ENCODE assay signal across 26 cellular contexts in genomic region chr11:106889718-106890117, GRCh38.
"Had no signal": no experiment of that assay in that cellular context is flagged by ENCODE, and none has a peak within 500 bp of the region (broad histone marks: within the 10 kb centered on the region; RNA-seq: fewer than 3 reads in every experiment).

No MANE protein-coding gene starts in this region.

- DNase-seq: stimulated activated CD4-positive, alpha-beta T cell treated with anti-CD3 and anti-CD28 coated beads, Interleukin-2, amount 100 ng/mL, for 48 hours; stimulated activated CD4-positive, alpha-beta T cell treated with anti-CD3 and anti-CD28 coated beads, Interleukin-4, amount 100 ng/mL, for 1 hour; stimulated activated CD4-positive, alpha-beta T cell treated with anti-CD3 and anti-CD28 coated beads, Interleukin-4, amount 100 ng/mL, for 24 hours; stimulated activated CD4-positive, alpha-beta T cell treated with anti-CD3 and anti-CD28 coated beads, Interleukin-4, amount 100 ng/mL, for 4 hours; stimulated activated CD8-positive, alpha-beta memory T cell treated with anti-CD3 and anti-CD28 coated beads, Interleukin-4, amount 100 ng/mL, for 48 hours; stimulated activated naive B cell treated with anti-CD40 and anti-IgM and Interleukin-4, amounts not matched to agents 10 μg/mL and 1 μg/mL and 100 μg/mL, for 72 hours; stimulated activated naive CD4-positive, alpha-beta T cell; stimulated activated naive CD4-positive, alpha-beta T cell treated with Interleukin-2 at 50 U/mL for 16 hours; stimulated activated naive CD8-positive, alpha-beta T cell treated with anti-CD3 and anti-CD28 coated beads, Interleukin-15, amount 100 ng/mL, for 72 hours; stimulated activated naive CD8-positive, alpha-beta T cell treated with anti-CD3 and anti-CD28 coated beads, Interleukin-15, Interleukin-2, amounts not matched to agents 100 U/mL and 50 U/mL, for 24 hours; stomach; testis; thyroid gland; tibial artery; transverse colon; trophoblast cell; upper lobe of left lung; upper lobe of right lung; uterus had no signal

- H3K27ac ChIP-seq: stomach, suprapubic skin, testis, thoracic aorta, thyroid gland, tibial artery, tibial nerve, transverse colon, upper lobe of left lung, upper lobe of right lung, uterus, vagina had no signal

- ATAC-seq: stimulated activated effector memory CD8-positive, alpha-beta T cell treated with anti-CD3 and anti-CD28 coated beads, Interleukin-12 subunit alpha, Interleukin-12 subunit beta, amount 100 ng/mL, for 72 hours; stimulated activated memory B cell treated with anti-CD40 and anti-IgM and Interleukin-4, amounts not matched to agents 10 μg/mL and 1 μg/mL and 100 μg/mL, for 72 hours; stimulated activated naive B cell treated with anti-CD40 and anti-IgM and Interleukin-4, amounts not matched to agents 10 μg/mL and 1 μg/mL and 100 μg/mL, for 72 hours; stimulated activated naive CD8-positive, alpha-beta T cell treated with anti-CD3 and anti-CD28 coated beads, Interleukin-15, amount 100 ng/mL, for 72 hours; stimulated activated naive CD8-positive, alpha-beta T cell treated with anti-CD3 and anti-CD28 coated beads, Interleukin-15, Interleukin-2, amounts not matched to agents 100 U/mL and 50 U/mL, for 24 hours; upper lobe of right lung had no signal

- H3K4me3 ChIP-seq: stomach, suprapubic skin, testis, thoracic aorta, thyroid gland, tibial artery, tibial nerve, transverse colon, upper lobe of left lung, upper lobe of right lung, uterus, vagina had no signal

- H3K27me3 ChIP-seq: stomach, suprapubic skin, testis, thyroid gland, tibial artery, tibial nerve, transverse colon, upper lobe of left lung, upper lobe of right lung, uterus, vagina had no signal

- H3K9me3 ChIP-seq: stomach, suprapubic skin, testis, thoracic aorta, thyroid gland, tibial artery, tibial nerve, upper lobe of left lung, upper lobe of right lung, uterus, vagina had no signal

- H3K36me3 ChIP-seq: stomach, suprapubic skin, thoracic aorta, thyroid gland, tibial artery, tibial nerve, transverse colon, upper lobe of left lung, upper lobe of right lung, uterus, vagina had no signal

- FAIRE-seq: urothelium cell line had no signal

- H3K4me1 ChIP-seq: stomach, suprapubic skin, testis, thyroid gland, tibial artery, tibial nerve, transverse colon, upper lobe of left lung, upper lobe of right lung, uterus, vagina had no signal
